In the genomic region with DNA sequence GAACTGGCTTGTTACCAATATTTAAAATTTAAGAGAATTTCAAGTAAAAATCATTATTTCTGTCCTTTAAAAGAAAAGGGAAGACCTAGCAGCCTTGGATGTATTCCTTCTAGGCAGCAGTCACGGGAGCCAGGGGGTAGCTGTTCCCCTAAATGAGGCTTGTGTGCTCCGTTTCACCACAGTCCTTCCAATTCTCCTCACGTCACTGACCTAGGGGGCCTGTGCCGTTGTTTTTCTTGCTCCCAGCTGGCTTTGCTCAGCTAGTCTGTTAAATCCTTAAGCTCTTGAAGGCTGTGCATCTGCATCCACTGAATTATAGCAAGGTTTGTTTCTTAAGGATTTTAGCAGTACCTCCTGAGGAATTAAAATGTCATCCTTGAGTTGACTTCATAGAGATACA, we compare ENCODE assay signal across 23 cellular contexts. TPM values are rescaled to one million over a fixed set of nuclear protein-coding genes. Genes with fewer than 3 reads are reported as not detected.
DNase-seq lines count a peak whose midpoint lies in the region; ATAC-seq and TF ChIP-seq lines count a peak whose summit lies in the region.
"Had no signal": no experiment of that assay in that cellular context is flagged by ENCODE, and none has a peak within 500 bp of the region (broad histone marks: within the 10 kb centered on the region; RNA-seq: fewer than 3 reads in every experiment).

No MANE protein-coding gene starts in this region.

- H3K36me3 ChIP-seq in left lung = no peaks in the 10 kb centered on the region

- H3K27ac Mint-ChIP-seq in activated T-helper 2 cell treated with anti-CD3 and anti-CD28 coated beads, Interferon-gamma antibody, Interleukin-2, Interleukin-4, amounts not matched to agents 10 μg/mL and 5 μg/mL and 100 μg/mL, durations not matched to agents 14 hours and 24 hours and 36 hours = no peak overlapping the region
- H3K27ac Mint-ChIP-seq: HFFc6 had no signal

- H3K4me1 Mint-ChIP-seq in activated T-helper 2 cell treated with anti-CD3 and anti-CD28 coated beads, Interferon-gamma antibody, Interleukin-2, Interleukin-4, amounts not matched to agents 10 μg/mL and 5 μg/mL and 100 μg/mL, durations not matched to agents 14 hours and 24 hours and 36 hours (ENCODE audit: low read depth) = no peaks in the 10 kb centered on the region

- no peaks in the 10 kb centered on the region for H3K9me3 ChIP-seq in left lung
- H3K9me3 ChIP-seq: SJCRH30 had no signal

- H3K27me3 ChIP-seq in left lung = no peaks in the 10 kb centered on the region
- H3K27me3 ChIP-seq: SJCRH30 had no signal

- no peak overlapping the region for H3K27ac ChIP-seq in left lung
- H3K27ac ChIP-seq: C4-2B, HL-60, PC-9, SJCRH30 had no signal

- no peak overlapping the region for H3K4me3 Mint-ChIP-seq in activated T-helper 2 cell treated with anti-CD3 and anti-CD28 coated beads, Interferon-gamma antibody, Interleukin-2, Interleukin-4, amounts not matched to agents 10 μg/mL and 5 μg/mL and 100 μg/mL, durations not matched to agents 14 hours and 24 hours and 36 hours (ENCODE audit: low read depth)
- H3K4me3 Mint-ChIP-seq: HFFc6 had no signal

- no peak for ATAC-seq in left lung
- no peak for ATAC-seq in HG02759 (IDR thresholded peaks at IDR 0.05; ENCODE audit: unreplicated experiment)

- peak; percentile 6 to 71 for DNase-seq in NCI-H524 (lab: John Stamatoyannopoulos, UW)
- DNase-seq in anterior cingulate cortex (lab: John Stamatoyannopoulos, UW) = peak in 30 of 58 donors; percentile 2 to 66 (median 27)
- DNase-seq in hypothalamus (lab: John Stamatoyannopoulos, UW) = peak in 29 of 51 donors; percentile 2 to 67 (median 24)
- peak; percentile 39 for DNase-seq in putamen (ENCODE audit: low spot score)
- no peak for DNase-seq in left lung
- DNase-seq in islet precursor cell = no peak
- DNase-seq in activated T-helper 2 cell treated with anti-CD3 and anti-CD28 coated beads, Interferon-gamma antibody, Interleukin-2, Interleukin-4, amounts not matched to agents 10 μg/mL and 5 μg/mL and 100 μg/mL, durations not matched to agents 14 hours and 24 hours and 36 hours (ENCODE audit: low spot score) = no peak
- DNase-seq: DMS153, GDM1, H7, HFFc6, IMR-90, NCI-H1417, NCI-H187, NCI-H2107, NCI-H510A, PC-9, SJCRH30 had no signal

- intact Hi-C loops in left lung (cut with DNase I) = no loop called here
- intact Hi-C loops in activated T-helper 2 cell treated with anti-CD3 and anti-CD28 coated beads, Interferon-gamma antibody, Interleukin-2, Interleukin-4, amounts not matched to agents 10 μg/mL and 5 μg/mL and 100 μg/mL, durations not matched to agents 14 hours and 24 hours and 36 hours (cut with micrococcal nuclease) = no loop called here

- H3K9me3 Mint-ChIP-seq in activated T-helper 2 cell treated with anti-CD3 and anti-CD28 coated beads, Interferon-gamma antibody, Interleukin-2, Interleukin-4, amounts not matched to agents 10 μg/mL and 5 μg/mL and 100 μg/mL, durations not matched to agents 14 hours and 24 hours and 36 hours = no peaks in the 10 kb centered on the region
- H3K9me3 Mint-ChIP-seq: HFFc6 had no signal

- no peak overlapping the region for H3K4me3 ChIP-seq in left lung
- H3K4me3 ChIP-seq: PC-9, SJCRH30 had no signal

- no peak for TF ChIP-seq CTCF in left lung (IDR thresholded peaks at IDR 0.05)

- peaks cover 3% of the 10 kb centered on the region for H3K27me3 Mint-ChIP-seq in activated T-helper 2 cell treated with anti-CD3 and anti-CD28 coated beads, Interferon-gamma antibody, Interleukin-2, Interleukin-4, amounts not matched to agents 10 μg/mL and 5 μg/mL and 100 μg/mL, durations not matched to agents 14 hours and 24 hours and 36 hours (ENCODE audit: low read depth)

- no peaks in the 10 kb centered on the region for H3K4me1 ChIP-seq in left lung
- H3K4me1 ChIP-seq: SJCRH30 had no signal

- H3K36me3 Mint-ChIP-seq in activated T-helper 2 cell treated with anti-CD3 and anti-CD28 coated beads, Interferon-gamma antibody, Interleukin-2, Interleukin-4, amounts not matched to agents 10 μg/mL and 5 μg/mL and 100 μg/mL, durations not matched to agents 14 hours and 24 hours and 36 hours (ENCODE audit: low read depth) = peaks cover 3% of the 10 kb centered on the region

RNA-seq across cellular contexts. Expression of a gene that starts 9.9 kb away (rescaled TPM):
- total RNA-seq in left lung = 1 to 10 TPM; 9.4 to 9.5 TPM
- total RNA-seq in activated T-helper 2 cell treated with anti-CD3 and anti-CD28 coated beads, Interferon-gamma antibody, Interleukin-2, Interleukin-4, amounts not matched to agents 10 μg/mL and 5 μg/mL and 100 μg/mL, durations not matched to agents 14 hours and 24 hours and 36 hours = 7.6 and 8.3 TPM in 2 replicates

RNA-seq across cellular contexts. Expression of a gene that starts 49.3 kb away (rescaled TPM):
- 1 to 10 TPM; 5.4 to 6.6 TPM for total RNA-seq in left lung
- 3.7 and 4.2 TPM in 2 replicates for total RNA-seq in activated T-helper 2 cell treated with anti-CD3 and anti-CD28 coated beads, Interferon-gamma antibody, Interleukin-2, Interleukin-4, amounts not matched to agents 10 μg/mL and 5 μg/mL and 100 μg/mL, durations not matched to agents 14 hours and 24 hours and 36 hours

RNA-seq across cellular contexts. Expression of a gene that starts 49.3 kb away (rescaled TPM):
- total RNA-seq in left lung = under 1 TPM in 1 of 2 donors, not detected in 1; 0.68 TPM
- total RNA-seq in activated T-helper 2 cell treated with anti-CD3 and anti-CD28 coated beads, Interferon-gamma antibody, Interleukin-2, Interleukin-4, amounts not matched to agents 10 μg/mL and 5 μg/mL and 100 μg/mL, durations not matched to agents 14 hours and 24 hours and 36 hours = not detected in 2 replicates
- total RNA-seq: Daoy, IMR-90, M059J, SJCRH30 had no signal

RNA-seq across cellular contexts. Expression of a gene that starts 55.1 kb away (rescaled TPM):
- total RNA-seq in left lung = 10 to 100 TPM; 61.9 to 82.4 TPM
- 99.7 and 111 TPM in 2 replicates for total RNA-seq in activated T-helper 2 cell treated with anti-CD3 and anti-CD28 coated beads, Interferon-gamma antibody, Interleukin-2, Interleukin-4, amounts not matched to agents 10 μg/mL and 5 μg/mL and 100 μg/mL, durations not matched to agents 14 hours and 24 hours and 36 hours

Comparison
In these comparisons a context has a peak if more than half of its experiments do, and no peak if none do; other contexts are left out.
1. DNase-seq: peak in NCI-H524 (2 of 2), anterior cingulate cortex (30 of 58), hypothalamus (29 of 51) and putamen (single experiment); none in left lung (0 of 2), islet precursor cell (single experiment) and activated T-helper 2 cell treated with anti-CD3 and anti-CD28 coated beads, Interferon-gamma antibody, Interleukin-2, Interleukin-4, amounts not matched to agents 10 μg/mL and 5 μg/mL and 100 μg/mL, durations not matched to agents 14 hours and 24 hours and 36 hours (single experiment).